In the genomic region with DNA sequence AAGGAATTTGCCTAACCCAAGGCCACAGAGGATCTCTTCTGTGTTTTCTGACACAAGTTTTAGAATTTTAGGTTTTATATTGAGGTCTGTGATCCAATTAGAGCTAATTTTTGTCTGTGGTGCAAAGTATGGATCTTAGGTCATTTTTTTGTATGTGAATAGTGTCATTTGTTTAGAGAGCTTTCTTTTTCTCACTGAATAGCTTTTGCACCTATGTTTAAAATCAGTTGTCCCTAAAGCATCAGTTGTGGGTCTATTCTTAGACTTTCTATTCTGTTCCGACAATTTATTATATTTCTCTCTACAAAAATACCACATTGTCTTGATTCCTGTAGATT, we compare ENCODE assay signal across 8 cellular contexts. TPM values are rescaled to one million over a fixed set of nuclear protein-coding genes. Genes with fewer than 3 reads are reported as not detected.
DNase-seq lines count a peak whose midpoint lies in the region; ATAC-seq and TF ChIP-seq lines count a peak whose summit lies in the region.

No MANE protein-coding gene starts in this region.

- H3K27me3 ChIP-seq in cardiac muscle cell (no peaks in the 10 kb centered on the region), colonic mucosa (no peaks in the 10 kb centered on the region), neuron (ENCODE audit: insufficient read depth, low read length) (no peaks in the 10 kb centered on the region)

- H3K4me1 ChIP-seq in cardiac muscle cell (ENCODE audit: low read depth) (peaks cover 9% of the 10 kb centered on the region), colonic mucosa (no peaks in the 10 kb centered on the region), neuron (ENCODE audit: insufficient read depth, low read length) (peaks cover 7% of the 10 kb centered on the region)

- peak overlapping the region; percentile 51 to 84 for H3K9ac ChIP-seq in colonic mucosa (ENCODE audit: low read depth in 2 of 2, low read length in 2 of 2)

- DNase-seq in cardiac muscle cell (ENCODE audit: low read depth in 1 of 2, low spot score in 1 of 2) (no peak), Right ventricle myocardium superior (no peak), colonic mucosa (no peak), NCI-H1092 treated with DMSO at 0.1 percent for 48 hours (lab: John Stamatoyannopoulos, UW) (no peak), NK-92 (lab: John Stamatoyannopoulos, UW; ENCODE audit: unreplicated experiment) (no peak)
- no peak for DNase-seq in stimulated activated CD4-positive, alpha-beta T cell treated with anti-CD3 and anti-CD28 coated beads, Interleukin-4, amount 100 ng/mL, for 4 hours

- peak overlapping the region; percentile 93 for H3K27ac ChIP-seq in cardiac muscle cell
- H3K27ac ChIP-seq in colonic mucosa, result peak overlapping the region; percentile 98

- H3K4me3 ChIP-seq in cardiac muscle cell (peak overlapping the region; percentile 92), colonic mucosa (peak overlapping the region; percentile 77), neuron (ENCODE audit: low read length) (peak overlapping the region; percentile 96)

- intact Hi-C loops in Right ventricle myocardium superior (cut with DNase I), result no loop called here
- intact Hi-C loops in colonic mucosa (cut with DNase I), result no loop called here

- TF ChIP-seq CTCF in cardiac muscle cell (IDR thresholded peaks at IDR 0.05; ENCODE audit: low read depth, low read length), result no peak
- TF ChIP-seq CTCF in colonic mucosa (IDR thresholded peaks at IDR 0.05), result no peak

- ATAC-seq in Right ventricle myocardium superior (ENCODE audit: poor library complexity) (no peak), HG03575 (IDR thresholded peaks at IDR 0.05; ENCODE audit: extremely low read depth, insufficient number of reproducible peaks, low FRiP score, unreplicated experiment) (peak; percentile 17)

- H3K9me3 ChIP-seq in cardiac muscle cell (ENCODE audit: low read depth) (no peaks in the 10 kb centered on the region), colonic mucosa (no peaks in the 10 kb centered on the region), neuron (ENCODE audit: low read length) (peaks cover 2% of the 10 kb centered on the region)

- peak overlapping the region; percentile 94 for H2AFZ ChIP-seq in neuron (ENCODE audit: low read depth, low read length)

- H3K36me3 ChIP-seq in cardiac muscle cell (peaks cover 13% of the 10 kb centered on the region), colonic mucosa (no peaks in the 10 kb centered on the region), neuron (ENCODE audit: insufficient read depth, low read length) (peaks cover 18% of the 10 kb centered on the region)

RNA-seq across cellular contexts. Expression of a gene that starts 0.3 kb away (rescaled TPM):
- 6.4 and 10.1 TPM in 2 replicates for total RNA-seq in cardiac muscle cell
- polyA plus RNA-seq in cardiac muscle cell, result 7.0 and 14.0 TPM in 2 replicates
- total RNA-seq in Right ventricle myocardium superior, result 4.8 TPM
- 10 to 100 TPM; 14.3 to 18.5 TPM for total RNA-seq in colonic mucosa

RNA-seq across cellular contexts. Expression of a gene that starts 41.3 kb away (rescaled TPM):
- total RNA-seq in cardiac muscle cell (9.3 and 11.6 TPM in 2 replicates), Right ventricle myocardium superior (26.0 TPM), colonic mucosa (10 to 100 TPM; 17.7 to 20.4 TPM)
- 27.9 and 41.2 TPM in 2 replicates for polyA plus RNA-seq in cardiac muscle cell
